In genomic region chr11:125005491-125005890, GRCh38 we compare ENCODE assay signal across 28 cellular contexts.
"Had no signal": no experiment of that assay in that cellular context is flagged by ENCODE, and none has a peak within 500 bp of the region (broad histone marks: within the 10 kb centered on the region; RNA-seq: fewer than 3 reads in every experiment).

No MANE protein-coding gene starts in this region.

- H3K4me3 Mint-ChIP-seq: activated B cell treated with CpG ODN at 0.5 μM for 24 hours; activated CD8-positive, alpha-beta memory T cell treated with anti-CD3 and anti-CD28 coated beads, Interleukin-2, amount 10 ng/mL, durations not matched to agents 7 days and 5 days; activated CD8-positive, alpha-beta T cell treated with anti-CD3 and anti-CD28 coated beads for 36 hours; activated naive CD8-positive, alpha-beta T cell; activated T-cell treated with anti-CD3 and anti-CD28 coated beads, Interleukin-2, amount 50 U/mL, for 72 hours; naive thymus-derived CD4-positive, alpha-beta T cell; stimulated activated naive B cell treated with anti-CD40 and anti-IgM and Interleukin-4, amounts not matched to agents 10 μg/mL and 1 μg/mL and 100 μg/mL, for 72 hours had no signal

- H3K27ac ChIP-seq: body of pancreas, epithelial cell of prostate, pancreas, prostate gland, stomach, thyroid gland, upper lobe of left lung had no signal

- H3K27ac Mint-ChIP-seq: activated B cell treated with CpG ODN at 0.5 μM for 24 hours; activated CD8-positive, alpha-beta memory T cell treated with anti-CD3 and anti-CD28 coated beads, Interleukin-2, amount 10 ng/mL, durations not matched to agents 7 days and 5 days; activated CD8-positive, alpha-beta T cell treated with anti-CD3 and anti-CD28 coated beads for 36 hours; activated naive CD8-positive, alpha-beta T cell; activated T-cell treated with anti-CD3 and anti-CD28 coated beads, Interleukin-2, amount 50 U/mL, for 72 hours; naive thymus-derived CD4-positive, alpha-beta T cell; stimulated activated naive B cell treated with anti-CD40 and anti-IgM and Interleukin-4, amounts not matched to agents 10 μg/mL and 1 μg/mL and 100 μg/mL, for 72 hours had no signal

- H3K4me1 Mint-ChIP-seq: activated CD8-positive, alpha-beta memory T cell treated with anti-CD3 and anti-CD28 coated beads, Interleukin-2, amount 10 ng/mL, durations not matched to agents 7 days and 5 days; naive thymus-derived CD4-positive, alpha-beta T cell had no signal

- DNase-seq: activated B cell treated with CpG ODN at 0.5 μM for 24 hours; activated CD4-positive, alpha-beta T cell treated with anti-CD3 and anti-CD28 coated beads, Interleukin-2, amount 50 U/mL, for 1 hour; activated CD8-positive, alpha-beta memory T cell treated with anti-CD3 and anti-CD28 coated beads, Interleukin-2, amount 10 ng/mL, durations not matched to agents 7 days and 5 days; activated CD8-positive, alpha-beta T cell treated with anti-CD3 and anti-CD28 coated beads for 36 hours; activated naive CD4-positive, alpha-beta T cell treated with Interleukin-2 at 50 U/mL for 16 hours; activated T-cell treated with anti-CD3 and anti-CD28 coated beads, Interleukin-2, amount 50 U/mL, for 72 hours; anterior cingulate cortex; body of pancreas; dermis blood vessel endothelial cell; effector CD8-positive, alpha-beta T cell; islet precursor cell; left ventricle myocardium superior; midbrain; naive thymus-derived CD4-positive, alpha-beta T cell; nucleus accumbens; pancreas; retina; stimulated activated CD4-positive, alpha-beta T cell treated with anti-CD3 and anti-CD28 coated beads, Interleukin-15, amount 100 ng/mL, for 24 hours; stimulated activated CD4-positive, alpha-beta T cell treated with anti-CD3 and anti-CD28 coated beads, Interleukin-2, amount 100 ng/mL, for 24 hours; stimulated activated naive B cell treated with anti-CD40 and anti-IgM and Interleukin-4, amounts not matched to agents 10 μg/mL and 1 μg/mL and 100 μg/mL, for 72 hours; stomach; T-helper 2 cell; thyroid gland; upper lobe of left lung had no signal

- H3K4me1 ChIP-seq: body of pancreas, pancreas, prostate gland, stomach, thyroid gland, upper lobe of left lung had no signal

- H3K36me3 ChIP-seq: pancreas, prostate gland, thyroid gland, upper lobe of left lung had no signal

- ATAC-seq: activated CD8-positive, alpha-beta memory T cell treated with anti-CD3 and anti-CD28 coated beads, Interleukin-2, amount 10 ng/mL, durations not matched to agents 7 days and 5 days; activated CD8-positive, alpha-beta T cell treated with anti-CD3 and anti-CD28 coated beads for 36 hours; activated T-cell treated with anti-CD3 and anti-CD28 coated beads, Interleukin-2, amount 50 U/mL, for 72 hours; body of pancreas; left ventricle myocardium superior; naive thymus-derived CD4-positive, alpha-beta T cell; pancreas; sciatic nerve had no signal

- H3K9me3 ChIP-seq: body of pancreas, prostate gland, thyroid gland had no signal

- H3K27me3 Mint-ChIP-seq: activated B cell treated with CpG ODN at 0.5 μM for 24 hours; activated CD8-positive, alpha-beta memory T cell treated with anti-CD3 and anti-CD28 coated beads, Interleukin-2, amount 10 ng/mL, durations not matched to agents 7 days and 5 days; activated CD8-positive, alpha-beta T cell treated with anti-CD3 and anti-CD28 coated beads for 36 hours; activated naive CD8-positive, alpha-beta T cell; naive thymus-derived CD4-positive, alpha-beta T cell; stimulated activated naive B cell treated with anti-CD40 and anti-IgM and Interleukin-4, amounts not matched to agents 10 μg/mL and 1 μg/mL and 100 μg/mL, for 72 hours had no signal

- H3K4me3 ChIP-seq: body of pancreas, pancreas, prostate gland, stomach, thyroid gland, upper lobe of left lung had no signal

- H3K27me3 ChIP-seq: body of pancreas, pancreas, stomach, thyroid gland, upper lobe of left lung had no signal
